In the genomic region with DNA sequence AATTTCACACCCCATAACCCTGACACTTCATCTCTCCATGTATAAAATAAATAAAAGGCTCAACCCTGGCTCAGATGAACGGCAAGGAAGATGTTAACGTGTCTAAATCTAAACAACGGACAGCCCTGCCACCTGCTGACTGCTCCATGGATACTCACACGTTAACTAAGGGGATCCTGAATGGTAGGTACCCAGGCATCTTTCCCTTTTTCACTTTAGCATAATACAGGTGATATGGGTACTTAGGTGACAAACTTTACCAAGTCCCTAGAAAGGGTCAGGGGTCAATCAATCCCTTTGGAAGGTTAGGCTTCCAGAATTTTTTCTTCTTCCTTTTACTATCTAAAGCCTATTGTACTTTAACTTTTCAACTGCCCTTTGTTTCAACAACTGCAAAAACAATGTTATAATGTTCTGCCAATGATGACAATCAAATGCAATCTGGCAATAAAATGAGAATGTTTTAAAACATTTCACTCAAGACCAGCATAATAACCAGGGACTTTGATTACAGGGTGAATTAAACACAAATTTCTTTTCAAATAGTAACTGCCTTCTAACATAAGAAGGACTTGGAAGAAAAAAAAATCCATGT, we compare ENCODE assay signal across 9 cellular contexts. TPM values are rescaled to one million over a fixed set of nuclear protein-coding genes. Genes with fewer than 3 reads are reported as not detected.
DNase-seq lines count a peak whose midpoint lies in the region; ATAC-seq and TF ChIP-seq lines count a peak whose summit lies in the region.
"Had no signal": no experiment of that assay in that cellular context is flagged by ENCODE, and none has a peak within 500 bp of the region (broad histone marks: within the 10 kb centered on the region; RNA-seq: fewer than 3 reads in every experiment).

No MANE protein-coding gene starts in this region.

- no peak overlapping the region for H3K9ac ChIP-seq in OCI-LY1 (ENCODE audit: low read length)

- ATAC-seq in foreskin keratinocyte (no peak), gastrocnemius medialis (peak in 1 of 2 donors; percentile 45), GM21447 (IDR thresholded peaks at IDR 0.05; ENCODE audit: unreplicated experiment) (no peak), HG03045 (IDR thresholded peaks at IDR 0.05; ENCODE audit: unreplicated experiment) (no peak)

- H3K4me3 ChIP-seq in OCI-LY1 (ENCODE audit: low read depth, low read length, poor library complexity, severe bottlenecking) (no peak overlapping the region), gastrocnemius medialis (no peak overlapping the region)

- 0 out of 2 replicates have a peak, but pooled peaks cover 4% of the 10 kb centered on the region for H3K27me3 ChIP-seq in OCI-LY1 (ENCODE audit: insufficient read depth, low read length)
- no peaks in the 10 kb centered on the region for H3K27me3 ChIP-seq in foreskin keratinocyte
- no peaks in the 10 kb centered on the region for H3K27me3 ChIP-seq in gastrocnemius medialis

- H3K36me3 ChIP-seq in OCI-LY1 (ENCODE audit: insufficient read depth, low read length) (no peaks in the 10 kb centered on the region), gastrocnemius medialis (no peaks in the 10 kb centered on the region)

- TF ChIP-seq POLR2A in gastrocnemius medialis (IDR thresholded peaks at IDR 0.05): no peak

- intact Hi-C loops in gastrocnemius medialis (cut with DNase I; ENCODE audit: low total_unique reads): loop anchor here (1.0 kb wide), 1 partner anchor 255 kb away; no protein-coding TSS in a partner anchor

- TF ChIP-seq CTCF in OCI-LY1 (IDR thresholded peaks at IDR 0.05; ENCODE audit: low read length) (peak; percentile 34; the same call in 1 of the 2 replicates), foreskin keratinocyte (conservative IDR thresholded peaks at IDR 0.05) (peak; percentile 54), gastrocnemius medialis (IDR thresholded peaks at IDR 0.05 in 4 of 5, conservative IDR thresholded peaks at IDR 0.05 in 1 of 5) (peak in 3 of 5 experiments; percentile 22 to 43 (median 31))

- DNase-seq in DMS 273 (lab: John Stamatoyannopoulos, UW; ENCODE audit: unreplicated experiment) (peak; percentile 5), DMS 273 treated with DMSO at 0.1 percent for 48 hours (lab: John Stamatoyannopoulos, UW) (no peak), foreskin keratinocyte (no peak), gastrocnemius medialis (peak in 1 of 2 donors; percentile 30), NCI-H187 (lab: John Stamatoyannopoulos, UW) (no peak)

- H3K4me1 ChIP-seq in OCI-LY1 (ENCODE audit: insufficient read depth, low read length, severe bottlenecking): no peaks in the 10 kb centered on the region
- H3K4me1 ChIP-seq in foreskin keratinocyte: peaks cover 12% of the 10 kb centered on the region
- peaks cover 24 to 29% of the 10 kb centered on the region in 2 donors for H3K4me1 ChIP-seq in gastrocnemius medialis

- H3K9me3 ChIP-seq in OCI-LY1 (ENCODE audit: low read length) (no peaks in the 10 kb centered on the region), gastrocnemius medialis (no peaks in the 10 kb centered on the region)

- in situ Hi-C loops in gastrocnemius medialis (cut with MboI; ENCODE audit: low sequenced_read_pairs in 4 of 4): loop anchor here in 2 of 4 donors (5.0 to 25.0 kb wide), 3 partner anchors 103 to 257 kb away; a partner anchor contains a TSS

- no peak overlapping the region for H3K4me2 ChIP-seq in OCI-LY1 (ENCODE audit: low read length)

- no peak overlapping the region for H3K27ac ChIP-seq in OCI-LY1 (ENCODE audit: low read depth, low read length, poor library complexity, severe bottlenecking)
- H3K27ac ChIP-seq in foreskin keratinocyte: no peak overlapping the region
- H3K27ac ChIP-seq in gastrocnemius medialis: peak overlapping the region in 1 of 4 donors; percentile 85
- H3K27ac ChIP-seq: 22Rv1 had no signal

- H4K20me1 ChIP-seq in OCI-LY1 (ENCODE audit: insufficient read depth, low read length): no peaks in the 10 kb centered on the region

- H3K9me2 ChIP-seq in OCI-LY1 (ENCODE audit: low read depth, low read length): no peaks in the 10 kb centered on the region

- no peak overlapping the region for H2AFZ ChIP-seq in OCI-LY1 (ENCODE audit: low read length)

- H3F3A ChIP-seq in OCI-LY1 (ENCODE audit: insufficient read depth, low read length): no peaks in the 10 kb centered on the region

- no peaks in the 10 kb centered on the region for H3K79me2 ChIP-seq in OCI-LY1 (ENCODE audit: insufficient read depth, low read length)

RNA-seq across cellular contexts. Expression of a gene that starts 52.4 kb away (rescaled TPM):
- total RNA-seq in foreskin keratinocyte (not detected in 2 replicates), gastrocnemius medialis (under 1 TPM in 2 of 4 donors, not detected in 2; 0.24 to 0.85 TPM)
- polyA plus RNA-seq in foreskin keratinocyte: not detected in 2 replicates
